In genomic region chr17:37301288-37301687, GRCh38 we compare ENCODE assay signal across 10 cellular contexts.
DNase-seq lines count a peak whose midpoint lies in the region; ATAC-seq and TF ChIP-seq lines count a peak whose summit lies in the region.
"Had no signal": no experiment of that assay in that cellular context is flagged by ENCODE, and none has a peak within 500 bp of the region (broad histone marks: within the 10 kb centered on the region; RNA-seq: fewer than 3 reads in every experiment).

No MANE protein-coding gene starts in this region.

- no peak overlapping the region for H3K27ac Mint-ChIP-seq in CD8-positive, alpha-beta T cell

- H3K4me1 Mint-ChIP-seq in CD8-positive, alpha-beta T cell (ENCODE audit: low read depth) = no peaks in the 10 kb centered on the region

- H3K36me3 ChIP-seq in HUES6 (ENCODE audit: control insufficient read depth, insufficient read depth, low read length) (peaks cover 15% of the 10 kb centered on the region; the same call in 1 of the 2 replicates), ascending aorta (peaks cover 0 to 3% of the 10 kb centered on the region in 2 donors)
- no peaks in the 10 kb centered on the region for H3K36me3 ChIP-seq in CD8-positive, alpha-beta T cell (ENCODE audit: insufficient read depth, low read length)

- H3K36me3 Mint-ChIP-seq in CD8-positive, alpha-beta T cell = peaks cover 10% of the 10 kb centered on the region

- CTCF ChIA-PET in CD8-positive, alpha-beta T cell (lab: Charles Lee) = no interaction called here

- H3K4me1 ChIP-seq in HUES6 (ENCODE audit: control insufficient read depth, insufficient read depth, low read length) (peaks cover 36% of the 10 kb centered on the region), ascending aorta (peaks cover 0 to 9% of the 10 kb centered on the region in 2 donors)
- H3K4me1 ChIP-seq in CD8-positive, alpha-beta T cell (ENCODE audit: insufficient read depth, low read length) = no peaks in the 10 kb centered on the region

- ATAC-seq in Right ventricle myocardium superior (ENCODE audit: poor library complexity) (peak; percentile 81), GM21529 (IDR thresholded peaks at IDR 0.05; ENCODE audit: unreplicated experiment) (no peak)
- ATAC-seq in CD8-positive, alpha-beta T cell = no peak

- DNase-seq in ascending aorta (ENCODE audit: low spot score in 2 of 2) = no peak
- DNase-seq in Right ventricle myocardium superior = no peak
- DNase-seq in pons (ENCODE audit: low spot score) = peak; percentile 65
- DNase-seq in CD8-positive, alpha-beta T cell = no peak
- DNase-seq in NCI-H524 treated with DMSO at 0.1 percent for 48 hours (lab: John Stamatoyannopoulos, UW) = no peak
- no peak for DNase-seq in stimulated activated CD4-positive, alpha-beta T cell treated with anti-CD3 and anti-CD28 coated beads, Interleukin-12 subunit alpha, Interleukin-12 subunit beta, amount 100 ng/mL, for 4 hours
- DNase-seq: NCI-H2227 treated with DMSO at 0.1 percent for 48 hours had no signal

- H3K9me3 ChIP-seq in HUES6 (ENCODE audit: control insufficient read depth, insufficient read depth, low read depth, low read length) = no peaks in the 10 kb centered on the region
- H3K9me3 ChIP-seq in ascending aorta = no peaks in the 10 kb centered on the region
- no peaks in the 10 kb centered on the region for H3K9me3 ChIP-seq in CD8-positive, alpha-beta T cell (ENCODE audit: low read length)
- H3K9me3 ChIP-seq: vagina had no signal

- intact Hi-C loops in ascending aorta (cut with DNase I) (no loop called here), Right ventricle myocardium superior (cut with DNase I) (no loop called here)
- intact Hi-C loops in CD8-positive, alpha-beta T cell (cut with DNase I, micrococcal nuclease) = no loop called here

- H3K27me3 ChIP-seq in HUES6 (ENCODE audit: control insufficient read depth, insufficient read depth, low read length) (no peaks in the 10 kb centered on the region), ascending aorta (no peaks in the 10 kb centered on the region)
- H3K27me3 ChIP-seq in CD8-positive, alpha-beta T cell (ENCODE audit: insufficient read depth, low read length) = no peaks in the 10 kb centered on the region
- H3K27me3 ChIP-seq: vagina had no signal

- H3K4me3 ChIP-seq in HUES6 (ENCODE audit: low read depth, low read length) = no peak overlapping the region
- H3K4me3 ChIP-seq in ascending aorta = peak overlapping the region; percentile 24 to 36
- H3K4me3 ChIP-seq in CD8-positive, alpha-beta T cell (ENCODE audit: low read depth, low read length) = no peak overlapping the region
- H3K4me3 ChIP-seq: vagina had no signal

- no peak for TF ChIP-seq CTCF in ascending aorta (IDR thresholded peaks at IDR 0.05)
- TF ChIP-seq CTCF in CD8-positive, alpha-beta T cell (IDR thresholded peaks at IDR 0.05) = no peak

- no peaks in the 10 kb centered on the region for H3K9me3 Mint-ChIP-seq in CD8-positive, alpha-beta T cell

- no peaks in the 10 kb centered on the region for H3K27me3 Mint-ChIP-seq in CD8-positive, alpha-beta T cell (ENCODE audit: low read depth)

- no peak overlapping the region for H3K9ac ChIP-seq in HUES6 (ENCODE audit: low read length)

- no peak overlapping the region for H3K4me3 Mint-ChIP-seq in CD8-positive, alpha-beta T cell

- POLR2A ChIA-PET in CD8-positive, alpha-beta T cell (lab: Charles Lee) = interaction anchor here (0.6 kb wide), 1 partner anchor 47 kb away, joined by 4 read pairs; no protein-coding TSS in a partner anchor

- peak overlapping the region; percentile 75 for H3K27ac ChIP-seq in HUES6 (ENCODE audit: low read depth, low read length)
- peak overlapping the region; percentile 3 to 53 for H3K27ac ChIP-seq in ascending aorta
- no peak overlapping the region for H3K27ac ChIP-seq in CD8-positive, alpha-beta T cell (ENCODE audit: low read depth, low read length)
- H3K27ac ChIP-seq: vagina had no signal

Comparison
In these comparisons a context has a peak if more than half of its experiments do, and no peak if none do; other contexts are left out.
1. H3K4me3 ChIP-seq: peak in ascending aorta (2 of 2); none in HUES6 (single experiment) and CD8-positive, alpha-beta T cell (single experiment).